Comparison of ENCODE assay signal across 28 cellular contexts in genomic region chr2:20897874-20898453, GRCh38.
"Had no signal": no experiment of that assay in that cellular context is flagged by ENCODE, and none has a peak within 500 bp of the region (broad histone marks: within the 10 kb centered on the region; RNA-seq: fewer than 3 reads in every experiment).

No MANE protein-coding gene starts in this region.

- H3K27ac ChIP-seq: neural progenitor cell, ovary, parathyroid adenoma, psoas muscle, skin epidermis, spleen, suprapubic skin, testis, tibial artery, transverse colon, upper lobe of right lung, uterus had no signal

- ATAC-seq: natural killer cell; psoas muscle; right cardiac atrium; sciatic nerve; stimulated activated memory B cell treated with anti-CD40 and anti-IgM and Interleukin-4, amounts not matched to agents 10 μg/mL and 1 μg/mL and 100 μg/mL, for 72 hours; stimulated activated naive CD8-positive, alpha-beta T cell treated with anti-CD3 and anti-CD28 coated beads, Interleukin-15, amount 100 ng/mL, for 72 hours; stimulated activated naive CD8-positive, alpha-beta T cell treated with anti-CD3 and anti-CD28 coated beads, Interleukin-15, Interleukin-2, amounts not matched to agents 100 U/mL and 50 U/mL, for 24 hours; upper lobe of right lung had no signal

- H3K79me2 ChIP-seq: parathyroid adenoma had no signal

- H3K4me1 ChIP-seq: neural progenitor cell, parathyroid adenoma, psoas muscle, spleen, suprapubic skin, testis, tibial artery, transverse colon, upper lobe of right lung, uterus had no signal

- H3K4me2 ChIP-seq: neural progenitor cell, smooth muscle cell had no signal

- H3K9me3 ChIP-seq: ovary, testis, upper lobe of right lung, uterus had no signal

- H3K36me3 ChIP-seq: neural progenitor cell, ovary, spleen, suprapubic skin, tibial artery, transverse colon, upper lobe of right lung, uterus had no signal

- H3K9ac ChIP-seq: neural progenitor cell, parathyroid adenoma had no signal

- H3K4me3 ChIP-seq: neural progenitor cell, ovary, psoas muscle, skin epidermis, smooth muscle cell, spleen, suprapubic skin, testis, tibial artery, transverse colon, upper lobe of right lung, uterus had no signal

- H3K27me3 ChIP-seq: ovary, suprapubic skin, testis, tibial artery, transverse colon, upper lobe of right lung, uterus had no signal

- DNase-seq: natural killer cell; occipital lobe; ovary; posterior cingulate gyrus; psoas muscle; right cardiac atrium; spleen; stimulated activated CD4-positive, alpha-beta T cell treated with anti-CD3 and anti-CD28 coated beads, Interleukin-12 subunit alpha, Interleukin-12 subunit beta, amount 100 ng/mL, for 4 hours; stimulated activated CD4-positive, alpha-beta T cell treated with anti-CD3 and anti-CD28 coated beads, Interleukin-1b, Interleukin-23, amount 100 ng/mL, for 48 hours; stimulated activated CD4-positive, alpha-beta T cell treated with anti-CD3 and anti-CD28 coated beads, Interleukin-4, amount 100 ng/mL, for 1 hour; stimulated activated CD4-positive, alpha-beta T cell treated with anti-CD3 and anti-CD28 coated beads, Interleukin-4, amount 100 ng/mL, for 4 hours; stimulated activated CD8-positive, alpha-beta memory T cell treated with anti-CD3 and anti-CD28 coated beads, Interleukin-4, amount 100 ng/mL, for 48 hours; stimulated activated naive CD4-positive, alpha-beta T cell; stimulated activated naive CD8-positive, alpha-beta T cell treated with anti-CD3 and anti-CD28 coated beads, Interleukin-15, amount 100 ng/mL, for 72 hours; stimulated activated naive CD8-positive, alpha-beta T cell treated with anti-CD3 and anti-CD28 coated beads, Interleukin-15, Interleukin-2, amounts not matched to agents 100 U/mL and 50 U/mL, for 24 hours; substantia nigra; testis; tibial artery; transverse colon; upper lobe of right lung; uterus had no signal

- H2AFZ ChIP-seq: neural progenitor cell, parathyroid adenoma had no signal
